In the genomic region with DNA sequence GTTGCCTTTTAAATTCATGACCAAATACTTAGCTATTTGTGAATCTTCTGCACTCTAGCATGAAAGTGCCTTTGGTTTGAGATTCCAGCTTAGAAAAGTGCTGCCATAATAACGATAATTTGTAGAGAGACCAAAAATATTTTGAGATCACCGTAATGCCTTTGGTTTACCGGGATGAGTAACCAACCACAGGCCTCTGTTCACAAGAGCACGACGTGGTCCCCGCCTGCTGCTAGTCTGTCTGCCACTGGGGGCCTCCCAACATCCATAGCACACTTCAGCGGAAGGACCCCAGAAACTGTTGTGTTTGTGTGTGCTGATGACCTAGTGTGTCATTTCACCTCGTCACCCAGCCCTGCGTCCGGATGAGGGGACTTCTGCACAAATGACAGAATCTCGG, we compare ENCODE assay signal across 20 cellular contexts.
DNase-seq lines count a peak whose midpoint lies in the region; ATAC-seq, FAIRE-seq and TF ChIP-seq lines count a peak whose summit lies in the region.
"Had no signal": no experiment of that assay in that cellular context is flagged by ENCODE, and none has a peak within 500 bp of the region (broad histone marks: within the 10 kb centered on the region; RNA-seq: fewer than 3 reads in every experiment).

No MANE protein-coding gene starts in this region.

- H3K36me3 Mint-ChIP-seq in nephron progenitor cell (ENCODE audit: low read depth), result peaks cover 57% of the 10 kb centered on the region
- H3K36me3 Mint-ChIP-seq: CD14-positive monocyte had no signal

- H3K9ac ChIP-seq in GM12878 (ENCODE audit: control insufficient read depth, insufficient read depth, low read length) (no peak overlapping the region), kidney (ENCODE audit: low read length in 2 of 2) (no peak overlapping the region)
- H3K9ac ChIP-seq: GM23248 had no signal

- TF ChIP-seq EP300 in GM12878 (IDR thresholded peaks at IDR 0.05; ENCODE audit: borderline replicate concordance in 1 of 2, control insufficient read depth in 1 of 2, low read depth in 2 of 2, low read length in 2 of 2), result no peak

- in situ Hi-C loops in GM12878 (cut with MboI), result no loop called here

- RAD21 ChIA-PET in GM12878 (lab: Charles Lee; ENCODE audit: unreplicated experiment), result no interaction called here

- H3K4me3 ChIP-seq in GM12865 (ENCODE audit: low read depth, low read length) (no peak overlapping the region), GM12878 (no peak overlapping the region), body of pancreas (no peak overlapping the region), prostate gland (no peak overlapping the region), kidney (ENCODE audit: low read length in 2 of 2) (no peak overlapping the region)
- H3K4me3 ChIP-seq: A549, GM23248 had no signal

- BruUV-seq in GM12878 (replicated peaks; lab: Mats Ljungman, UMichigan), result no TSS peak

- no peaks in the 10 kb centered on the region for H3K4me1 ChIP-seq in GM12878 (ENCODE audit: control insufficient read depth, insufficient read depth, low read length)
- H3K4me1 ChIP-seq in body of pancreas, result no peaks in the 10 kb centered on the region
- no peaks in the 10 kb centered on the region for H3K4me1 ChIP-seq in prostate gland (replicated peaks)
- peaks cover 0 to 5% of the 10 kb centered on the region in 2 donors for H3K4me1 ChIP-seq in kidney (ENCODE audit: control insufficient read depth in 1 of 2, insufficient read depth in 1 of 2, low read depth in 1 of 2, low read length in 2 of 2)
- H3K4me1 ChIP-seq: A549 had no signal

- H3K27ac ChIP-seq in GM12878 (ENCODE audit: control insufficient read depth, insufficient read depth) (no peak overlapping the region), body of pancreas (no peak overlapping the region), prostate gland (no peak overlapping the region), kidney (ENCODE audit: low read depth in 2 of 2, low read length in 2 of 2) (no peak overlapping the region)
- H3K27ac ChIP-seq: A549, GM23248 had no signal

- H3K36me3 ChIP-seq in GM12878 (ENCODE audit: control insufficient read depth in 2 of 2, insufficient read depth in 2 of 2, low read length in 1 of 2) (no peaks in the 10 kb centered on the region), body of pancreas (replicated peaks in 1 of 2; ENCODE audit: insufficient read depth in 1 of 2, low read depth in 2 of 2) (peaks cover 0 to 9% of the 10 kb centered on the region in 2 donors), prostate gland (no peaks in the 10 kb centered on the region), kidney (ENCODE audit: control insufficient read depth in 1 of 2, insufficient read depth in 2 of 2, low read length in 2 of 2) (peaks cover 8 to 46% of the 10 kb centered on the region in 2 donors)

- no peaks in the 10 kb centered on the region for H3K9me3 Mint-ChIP-seq in nephron progenitor cell

- DNase-seq in GM12865 (ENCODE audit: low read depth) (peak; percentile 21), RCC 7860 (ENCODE audit: low spot score) (peak; percentile 35), GM12878 (ENCODE audit: low read depth, low spot score) (no peak), nephron progenitor cell (no peak), body of pancreas (no peak), prostate gland (ENCODE audit: low spot score) (no peak), kidney (no peak)
- DNase-seq: COR-L47, GM23248, KBM-7, NCI-H1930, NCI-H2171, NCI-H510A, NCI-H82, SIG-M5 had no signal

- TF ChIP-seq CTCF in GM12865 (IDR thresholded peaks at IDR 0.05; ENCODE audit: insufficient read depth, low read depth, low read length, missing control alignments) (no peak), GM12878 (IDR thresholded peaks at IDR 0.05 in 2 of 3, conservative IDR thresholded peaks at IDR 0.05 in 1 of 3; ENCODE audit: control insufficient read depth in 2 of 3, extremely low read depth in 1 of 3, insufficient read depth in 1 of 3, low read depth in 3 of 3, low read length in 3 of 3) (no peak), nephron progenitor cell (IDR thresholded peaks at IDR 0.05) (no peak), body of pancreas (IDR thresholded peaks at IDR 0.05) (no peak), prostate gland (IDR thresholded peaks at IDR 0.05) (no peak), kidney (IDR thresholded peaks at IDR 0.05; ENCODE audit: borderline replicate concordance, extremely low read depth, insufficient read depth) (no peak)

- no peak overlapping the region for H3K4me2 ChIP-seq in GM12878 (ENCODE audit: control insufficient read depth, insufficient read depth)
- H3K4me2 ChIP-seq: A549 had no signal

- H2AFZ ChIP-seq in GM12878 (ENCODE audit: control insufficient read depth, low read depth, low read length), result no peak overlapping the region
- H2AFZ ChIP-seq: GM23248 had no signal

- peak overlapping the region; percentile 82 for H3K27ac Mint-ChIP-seq in nephron progenitor cell
- H3K27ac Mint-ChIP-seq: CD14-positive monocyte had no signal

- H3K4me3 Mint-ChIP-seq in nephron progenitor cell, result no peak overlapping the region
- H3K4me3 Mint-ChIP-seq: CD14-positive monocyte had no signal

- TF ChIP-seq RAD21 in GM12878 (IDR thresholded peaks at IDR 0.05; ENCODE audit: insufficient read depth, low read depth, low read length), result no peak

- H3K9me3 ChIP-seq in GM12878 (replicated peaks; ENCODE audit: control insufficient read depth, insufficient read depth, low read length), result no peaks in the 10 kb centered on the region
- H3K9me3 ChIP-seq in body of pancreas, result no peaks in the 10 kb centered on the region
- H3K9me3 ChIP-seq in prostate gland, result no peaks in the 10 kb centered on the region
- H3K9me3 ChIP-seq in kidney (ENCODE audit: control insufficient read depth in 1 of 2, low read length in 2 of 2), result peaks cover 0 to 5% of the 10 kb centered on the region in 2 donors

- H3K27me3 ChIP-seq in GM12878 (replicated peaks in 1 of 2; ENCODE audit: control insufficient read depth in 2 of 2, insufficient read depth in 2 of 2, low read length in 1 of 2) (no peaks in the 10 kb centered on the region), body of pancreas (no peaks in the 10 kb centered on the region), prostate gland (replicated peaks; ENCODE audit: insufficient read depth) (no peaks in the 10 kb centered on the region)

- FAIRE-seq in RCC 7860 (lab: Jason Lieb, UNC), result peak; percentile 46
- no peak for FAIRE-seq in GM12878 (lab: Jason Lieb, UNC)
- FAIRE-seq in kidney (lab: Jason Lieb, UNC), result no peak
- FAIRE-seq: GM19239 had no signal

- WGBS in GM12878 (ENCODE audit: insufficient coverage, insufficient replicate concordance, low lambda C conversion rate, missing lambda C conversion rate), result 24% methylated on average over 11 of the region's 11 CpGs
- 94 to 98% methylated on average over 7 to 11 of the region's 11 CpGs for WGBS in body of pancreas, 2 donors
- 93% methylated on average over 11 of the region's 11 CpGs for WGBS in prostate gland

- POLR2A ChIA-PET in GM12878 (lab: Charles Lee), result no interaction called here

- TF ChIP-seq POLR2A in GM12878 (IDR thresholded peaks at IDR 0.05; ENCODE audit: low read depth, low read length), result no peak
- TF ChIP-seq POLR2A in body of pancreas (IDR thresholded peaks at IDR 0.05), result no peak
- no peak for TF ChIP-seq POLR2A in prostate gland (IDR thresholded peaks at IDR 0.05)

- no peaks in the 10 kb centered on the region for H3K27me3 Mint-ChIP-seq in nephron progenitor cell (ENCODE audit: low read depth, poor library complexity)

- no peaks in the 10 kb centered on the region for H4K20me1 ChIP-seq in GM12878 (ENCODE audit: control insufficient read depth, insufficient read depth)

- ATAC-seq in GM12878 (peak; percentile 68), body of pancreas (no peak), GM21423 (IDR thresholded peaks at IDR 0.05; ENCODE audit: unreplicated experiment) (no peak)
- ATAC-seq: A549, Panc1 had no signal

- intact Hi-C loops in GM12878 (cut with micrococcal nuclease; ENCODE audit: unreplicated experiment), result no loop called here
- intact Hi-C loops in body of pancreas (cut with DNase I), result no loop called here
- intact Hi-C loops in prostate gland (cut with DNase I), result no loop called here
- intact Hi-C loops in kidney (cut with DNase I), result no loop called here

- SMC1A ChIA-PET in GM12878 (lab: Charles Lee; ENCODE audit: uncharacterized antibody, unreplicated experiment), result no interaction called here

- no peaks in the 10 kb centered on the region for H3K79me2 ChIP-seq in GM12878 (ENCODE audit: control insufficient read depth, insufficient read depth, low read length)

- peaks cover 22% of the 10 kb centered on the region for H3K4me1 Mint-ChIP-seq in nephron progenitor cell
- H3K4me1 Mint-ChIP-seq: CD14-positive monocyte had no signal

- CTCF ChIA-PET in GM12878 (lab: Yijun Ruan, JAX), result no interaction called here

TF ChIP-seq in GM12878, 131 proteins besides CTCF, POLR2A, EP300 and RAD21 (continues in another document):
- TF ChIP-seq POU2F2 (IDR thresholded peaks at IDR 0.05; ENCODE audit: borderline replicate concordance, low read depth, low read length), result no peak
- TF ChIP-seq, protein P1, sequence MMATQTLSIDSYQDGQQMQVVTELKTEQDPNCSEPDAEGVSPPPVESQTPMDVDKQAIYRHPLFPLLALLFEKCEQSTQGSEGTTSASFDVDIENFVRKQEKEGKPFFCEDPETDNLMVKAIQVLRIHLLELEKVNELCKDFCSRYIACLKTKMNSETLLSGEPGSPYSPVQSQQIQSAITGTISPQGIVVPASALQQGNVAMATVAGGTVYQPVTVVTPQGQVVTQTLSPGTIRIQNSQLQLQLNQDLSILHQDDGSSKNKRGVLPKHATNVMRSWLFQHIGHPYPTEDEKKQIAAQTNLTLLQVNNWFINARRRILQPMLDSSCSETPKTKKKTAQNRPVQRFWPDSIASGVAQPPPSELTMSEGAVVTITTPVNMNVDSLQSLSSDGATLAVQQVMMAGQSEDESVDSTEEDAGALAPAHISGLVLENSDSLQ (IDR thresholded peaks at IDR 0.05), result no peak
- no peak for TF ChIP-seq CBX3 (IDR thresholded peaks at IDR 0.05; ENCODE audit: borderline replicate concordance, low read depth)
- no peak for TF ChIP-seq SIX5 (IDR thresholded peaks at IDR 0.05; ENCODE audit: low read depth, low read length, severe bottlenecking)
- no peak for TF ChIP-seq GATAD2B (conservative IDR thresholded peaks at IDR 0.05; ENCODE audit: low read depth)
- TF ChIP-seq CREB1 (IDR thresholded peaks at IDR 0.05; ENCODE audit: low read depth), result no peak

Comparison
In these comparisons a context has a peak if more than half of its experiments do, and no peak if none do; other contexts are left out.
1. DNase-seq: peak in GM12865 (single experiment) and RCC 7860 (single experiment); none in GM12878 (single experiment), nephron progenitor cell (single experiment), body of pancreas (0 of 4), prostate gland (single experiment) and kidney (single experiment).